Comparison of ENCODE assay signal across 26 cellular contexts in the genomic region with DNA sequence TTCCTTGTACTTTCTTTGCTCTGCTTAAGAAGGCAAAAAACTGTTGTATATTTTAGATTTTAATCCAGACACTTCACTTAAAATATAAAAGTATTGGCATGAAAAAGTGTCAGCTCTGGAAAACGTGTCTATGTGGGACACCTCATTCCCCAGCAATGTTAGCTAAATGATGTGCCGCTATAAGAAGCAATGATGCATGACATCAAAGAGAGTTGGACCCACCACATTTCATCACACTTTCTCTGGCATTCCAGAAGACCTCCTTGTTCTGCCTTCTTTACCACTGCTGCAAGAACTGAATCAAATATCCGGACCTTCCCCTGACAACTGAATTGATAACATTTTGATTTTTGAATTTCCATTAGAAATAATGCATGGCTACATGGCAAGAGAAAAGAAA.
"Had no signal": no experiment of that assay in that cellular context is flagged by ENCODE, and none has a peak within 500 bp of the region (broad histone marks: within the 10 kb centered on the region; RNA-seq: fewer than 3 reads in every experiment).

No MANE protein-coding gene starts in this region.

- ATAC-seq: activated CD4-positive, CD25-positive, alpha-beta regulatory T cell treated with anti-CD3 and anti-CD28 coated beads, Interleukin-2, amount 50 U/mL, for 24 hours; gastrocnemius medialis; sciatic nerve; stimulated activated memory B cell treated with anti-CD40 and anti-IgM and Interleukin-4, amounts not matched to agents 10 μg/mL and 1 μg/mL and 100 μg/mL, for 72 hours; stimulated activated naive CD8-positive, alpha-beta T cell treated with anti-CD3 and anti-CD28 coated beads, Interleukin-15, amount 100 ng/mL, for 72 hours; upper lobe of right lung had no signal

- DNase-seq: activated CD4-positive, alpha-beta memory T cell treated with anti-CD3 and anti-CD28 coated beads, Interleukin-2, amount 10 ng/mL, durations not matched to agents 7 days and 5 days; activated CD4-positive, alpha-beta T cell treated with anti-CD3 and anti-CD28 coated beads, Interleukin-2, amount 10 ng/mL, durations not matched to agents 7 days and 5 days; activated CD8-positive, alpha-beta memory T cell treated with anti-CD3 and anti-CD28 coated beads, Interleukin-2, amount 50 U/mL, for 48 hours; activated gamma-delta T cell; activated naive CD4-positive, alpha-beta T cell treated with anti-CD3 and anti-CD28 coated beads, Interleukin-2, amount 10 ng/mL, durations not matched to agents 7 days and 5 days; activated naive CD8-positive, alpha-beta T cell treated with anti-CD3 and anti-CD28 coated beads, Interleukin-2, amount 10 ng/mL, durations not matched to agents 7 days and 5 days; activated T-cell treated with anti-CD3 and anti-CD28 coated beads, Interleukin-2, amount 50 U/mL, for 24 hours; dermis blood vessel endothelial cell; effector CD4-positive, alpha-beta T cell; gastrocnemius medialis; hippocampal formation; immature natural killer cell; kidney; mammary epithelial cell; nephron progenitor cell; ovary; retina; stimulated activated CD4-positive, alpha-beta T cell treated with anti-CD3 and anti-CD28 coated beads, Interleukin-4, amount 100 ng/mL, for 4 hours; stimulated activated CD8-positive, alpha-beta memory T cell treated with anti-CD3 and anti-CD28 coated beads, Interleukin-4, amount 100 ng/mL, for 48 hours; stimulated activated naive CD8-positive, alpha-beta T cell treated with anti-CD3 and anti-CD28 coated beads, Interleukin-15, amount 100 ng/mL, for 72 hours; thyroid gland; upper lobe of right lung; WERI-Rb-1 had no signal
